ENCODE assay signal across 8 cellular contexts in the genomic region with DNA sequence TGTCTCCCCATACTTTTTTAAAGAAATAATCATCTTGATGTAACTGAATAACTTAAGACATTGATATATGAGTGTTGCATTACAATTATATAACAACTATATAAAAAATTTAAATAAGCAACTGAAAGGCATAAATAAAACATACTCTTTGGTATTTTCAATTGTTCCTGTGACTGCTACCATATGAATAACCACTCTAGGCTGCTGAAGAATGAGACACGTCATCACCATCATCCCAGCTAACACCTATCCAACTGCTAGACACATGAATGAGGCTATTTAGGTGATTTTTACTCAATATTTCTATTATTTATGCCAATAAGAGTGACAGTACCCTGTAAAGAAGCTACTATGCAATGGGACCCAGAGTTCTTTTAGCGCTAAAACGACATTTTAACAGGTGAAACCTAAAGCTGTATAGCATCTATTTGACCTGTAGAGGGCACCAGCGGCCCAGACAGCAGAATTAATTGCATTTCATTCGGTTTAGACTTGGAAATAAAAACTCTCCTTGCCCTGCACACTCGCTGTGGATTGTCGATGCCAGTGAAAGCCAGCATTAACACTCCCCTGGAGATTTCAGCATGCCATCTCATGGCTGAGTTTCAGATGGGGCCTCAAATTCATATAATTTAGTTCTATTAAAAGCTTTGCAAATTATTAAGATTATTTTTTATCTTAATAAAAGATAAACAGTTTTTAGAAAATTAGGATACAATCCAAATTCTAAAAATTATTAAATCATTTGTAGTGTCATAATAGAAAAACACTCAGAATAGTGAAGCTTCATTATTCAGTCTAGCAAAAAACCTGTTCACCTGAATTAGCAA.
A peak's percentile ranks its signal among the peaks of the same experiment; 100 is the strongest.
DNase-seq lines count a peak whose midpoint lies in the region; ATAC-seq and TF ChIP-seq lines count a peak whose summit lies in the region.

No MANE protein-coding gene starts in this region.

- peak; percentile 63 for DNase-seq in AG20443 (ENCODE audit: low spot score)
- DNase-seq in NCI-H1105 treated with DMSO at 0.1 percent for 48 hours (lab: John Stamatoyannopoulos, UW), result peak; percentile 79
- DNase-seq in SK-N-DZ (ENCODE audit: low spot score), result peak; percentile 66
- DNase-seq in colonic mucosa, result peak; percentile 33
- peak; percentile 53 for DNase-seq in lung (ENCODE audit: low spot score)
- no peak for DNase-seq in suprapubic skin (ENCODE audit: low spot score in 2 of 2)

- TF ChIP-seq EP300 in suprapubic skin (IDR thresholded peaks at IDR 0.05), result no peak

- no peak overlapping the region for H3K27ac ChIP-seq in colonic mucosa
- no peak overlapping the region for H3K27ac ChIP-seq in lung (ENCODE audit: low read depth in 1 of 2, low read length in 1 of 2)
- H3K27ac ChIP-seq in suprapubic skin, result no peak overlapping the region

- intact Hi-C loops in colonic mucosa (cut with DNase I), result loop anchor here (10.0 kb wide), 2 partner anchors 240 to 870 kb away; no protein-coding TSS in a partner anchor

- H3K9ac ChIP-seq in colonic mucosa (ENCODE audit: low read depth in 2 of 2, low read length in 2 of 2), result no peak overlapping the region

- H3K9me3 ChIP-seq in colonic mucosa (no peaks in the 10 kb centered on the region), lung (ENCODE audit: control insufficient read depth in 2 of 2, insufficient read depth in 1 of 2, low read length in 1 of 2) (no peaks in the 10 kb centered on the region), suprapubic skin (no peaks in the 10 kb centered on the region)

- H3K4me1 ChIP-seq in colonic mucosa (no peaks in the 10 kb centered on the region), lung (ENCODE audit: control insufficient read depth in 2 of 2, insufficient read depth in 2 of 2, low read length in 2 of 2) (no peaks in the 10 kb centered on the region), suprapubic skin (peaks cover 5% of the 10 kb centered on the region)

- no peak overlapping the region for H3K4me3 ChIP-seq in colonic mucosa
- H3K4me3 ChIP-seq in lung, result no peak overlapping the region
- H3K4me3 ChIP-seq in suprapubic skin, result no peak overlapping the region

- H3K36me3 ChIP-seq in colonic mucosa (no peaks in the 10 kb centered on the region), lung (ENCODE audit: control insufficient read depth in 2 of 2, insufficient read depth in 2 of 2, low read length in 2 of 2) (no peaks in the 10 kb centered on the region), suprapubic skin (no peaks in the 10 kb centered on the region)

- no peak for TF ChIP-seq POLR2A in suprapubic skin (IDR thresholded peaks at IDR 0.05)

- H3K27me3 ChIP-seq in colonic mucosa, result no peaks in the 10 kb centered on the region
- H3K27me3 ChIP-seq in lung (ENCODE audit: control insufficient read depth, insufficient read depth), result no peaks in the 10 kb centered on the region
- H3K27me3 ChIP-seq in suprapubic skin, result no peaks in the 10 kb centered on the region

- peak; percentile 68 for ATAC-seq in GM18508 (IDR thresholded peaks at IDR 0.05; ENCODE audit: insufficient read depth, unreplicated experiment)
- ATAC-seq in HG02884 (IDR thresholded peaks at IDR 0.05; ENCODE audit: unreplicated experiment), result peak; percentile 88
- ATAC-seq in lung (ENCODE audit: insufficient read depth, low FRiP score), result peak; percentile 75

- WGBS in lung, 2 donors, result 8 to 11% methylated on average over 7 of the region's 7 CpGs
- 8% methylated on average over 7 of the region's 7 CpGs for WGBS in suprapubic skin

- TF ChIP-seq CTCF in colonic mucosa (IDR thresholded peaks at IDR 0.05), result peak; percentile 82
- peak; percentile 66 for TF ChIP-seq CTCF in lung (IDR thresholded peaks at IDR 0.05; ENCODE audit: control extremely low read depth, extremely low read depth)
- TF ChIP-seq CTCF in suprapubic skin (IDR thresholded peaks at IDR 0.05), result peak; percentile 49 to 78

Comparison
In these comparisons a context has a peak if more than half of its experiments do, and no peak if none do; other contexts are left out.
1. DNase-seq: peak in AG20443 (single experiment), NCI-H1105 treated with DMSO at 0.1 percent for 48 hours (single experiment), SK-N-DZ (single experiment), colonic mucosa (single experiment) and lung (single experiment); none in suprapubic skin (0 of 2).
2. Peak in every context shown above with its lines, with median percentiles within 50 percentile points of each other: ATAC-seq and CTCF ChIP-seq.